26 cellular contexts compared by ENCODE assay signal in the genomic region with DNA sequence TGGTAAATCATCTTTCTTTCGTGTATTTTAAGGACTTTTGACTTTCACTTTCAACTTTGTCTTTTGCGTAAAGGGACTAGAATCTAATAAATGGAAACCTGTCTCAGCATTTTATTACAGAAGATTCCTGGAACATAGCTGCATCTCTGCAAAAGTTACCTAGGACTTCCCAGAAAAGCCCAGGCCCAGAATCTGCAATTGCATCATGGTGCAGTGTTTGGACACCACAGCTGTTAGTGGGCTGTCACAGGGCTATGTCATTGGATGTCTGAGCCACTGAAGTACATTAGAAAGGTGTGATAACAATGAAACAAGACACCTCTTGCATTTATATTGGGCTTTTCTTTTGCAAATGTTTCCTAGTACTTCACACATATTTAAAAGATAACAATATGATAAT.
"Had no signal": no experiment of that assay in that cellular context is flagged by ENCODE, and none has a peak within 500 bp of the region (broad histone marks: within the 10 kb centered on the region; RNA-seq: fewer than 3 reads in every experiment).

No MANE protein-coding gene starts in this region.

- H3K27me3 ChIP-seq: gastrocnemius medialis, neutrophil, sigmoid colon, spleen, testis, tibial artery had no signal

- H3K27me3 Mint-ChIP-seq: type B pancreatic cell had no signal

- H3K9ac ChIP-seq: parathyroid adenoma had no signal

- DNase-seq: dorsolateral prefrontal cortex; effector CD4-positive, alpha-beta T cell; foreskin fibroblast; gastrocnemius medialis; head of caudate nucleus; mesenchymal stem cell; midbrain; naive thymus-derived CD4-positive, alpha-beta T cell; nephron progenitor cell; sigmoid colon; spleen; stimulated activated CD4-positive, alpha-beta T cell treated with anti-CD3 and anti-CD28 coated beads, Interleukin-4, amount 100 ng/mL, for 4 hours; stimulated activated naive CD8-positive, alpha-beta T cell treated with anti-CD3 and anti-CD28 coated beads, Interleukin-15, Interleukin-2, amounts not matched to agents 100 U/mL and 50 U/mL, for 24 hours; substantia nigra; testis; tibial artery had no signal

- FAIRE-seq: colon, keratinocyte had no signal

- H2AFZ ChIP-seq: parathyroid adenoma had no signal

- H3K9me3 ChIP-seq: gastrocnemius medialis, neutrophil, testis, tibial artery had no signal

- H3K36me3 ChIP-seq: gastrocnemius medialis, neutrophil, sigmoid colon, spleen, tibial artery had no signal

- H3K4me1 Mint-ChIP-seq: nephron progenitor cell; stimulated activated memory B cell treated with anti-CD40 and anti-IgM and Interleukin-4, amounts not matched to agents 10 μg/mL and 1 μg/mL and 100 μg/mL, for 72 hours had no signal

- H3K27ac ChIP-seq: dorsolateral prefrontal cortex, epithelial cell of prostate, gastrocnemius medialis, neutrophil, parathyroid adenoma, sigmoid colon, skin epidermis, spleen, testis, tibial artery had no signal

- H3K4me3 Mint-ChIP-seq: naive thymus-derived CD4-positive, alpha-beta T cell; nephron progenitor cell; stimulated activated memory B cell treated with anti-CD40 and anti-IgM and Interleukin-4, amounts not matched to agents 10 μg/mL and 1 μg/mL and 100 μg/mL, for 72 hours; type B pancreatic cell had no signal

- H3K79me2 ChIP-seq: parathyroid adenoma had no signal

- H3K27ac Mint-ChIP-seq: naive thymus-derived CD4-positive, alpha-beta T cell; nephron progenitor cell; progenitor cell of endocrine pancreas; stimulated activated memory B cell treated with anti-CD40 and anti-IgM and Interleukin-4, amounts not matched to agents 10 μg/mL and 1 μg/mL and 100 μg/mL, for 72 hours; type B pancreatic cell had no signal

- ATAC-seq: esophagus mucosa; gastrocnemius medialis; naive thymus-derived CD4-positive, alpha-beta T cell; stimulated activated memory B cell treated with anti-CD40 and anti-IgM and Interleukin-4, amounts not matched to agents 10 μg/mL and 1 μg/mL and 100 μg/mL, for 72 hours; stimulated activated naive CD8-positive, alpha-beta T cell treated with anti-CD3 and anti-CD28 coated beads, Interleukin-15, Interleukin-2, amounts not matched to agents 100 U/mL and 50 U/mL, for 24 hours had no signal

- H3K4me3 ChIP-seq: dorsolateral prefrontal cortex, gastrocnemius medialis, sigmoid colon, skin epidermis, spleen, testis, tibial artery had no signal

- H3K9me3 Mint-ChIP-seq: stimulated activated memory B cell treated with anti-CD40 and anti-IgM and Interleukin-4, amounts not matched to agents 10 μg/mL and 1 μg/mL and 100 μg/mL, for 72 hours; type B pancreatic cell had no signal

- H3K36me3 Mint-ChIP-seq: naive thymus-derived CD4-positive, alpha-beta T cell; stimulated activated memory B cell treated with anti-CD40 and anti-IgM and Interleukin-4, amounts not matched to agents 10 μg/mL and 1 μg/mL and 100 μg/mL, for 72 hours; type B pancreatic cell had no signal

- H3K4me1 ChIP-seq: gastrocnemius medialis, parathyroid adenoma, sigmoid colon, spleen, testis, tibial artery had no signal
